In the genomic region with DNA sequence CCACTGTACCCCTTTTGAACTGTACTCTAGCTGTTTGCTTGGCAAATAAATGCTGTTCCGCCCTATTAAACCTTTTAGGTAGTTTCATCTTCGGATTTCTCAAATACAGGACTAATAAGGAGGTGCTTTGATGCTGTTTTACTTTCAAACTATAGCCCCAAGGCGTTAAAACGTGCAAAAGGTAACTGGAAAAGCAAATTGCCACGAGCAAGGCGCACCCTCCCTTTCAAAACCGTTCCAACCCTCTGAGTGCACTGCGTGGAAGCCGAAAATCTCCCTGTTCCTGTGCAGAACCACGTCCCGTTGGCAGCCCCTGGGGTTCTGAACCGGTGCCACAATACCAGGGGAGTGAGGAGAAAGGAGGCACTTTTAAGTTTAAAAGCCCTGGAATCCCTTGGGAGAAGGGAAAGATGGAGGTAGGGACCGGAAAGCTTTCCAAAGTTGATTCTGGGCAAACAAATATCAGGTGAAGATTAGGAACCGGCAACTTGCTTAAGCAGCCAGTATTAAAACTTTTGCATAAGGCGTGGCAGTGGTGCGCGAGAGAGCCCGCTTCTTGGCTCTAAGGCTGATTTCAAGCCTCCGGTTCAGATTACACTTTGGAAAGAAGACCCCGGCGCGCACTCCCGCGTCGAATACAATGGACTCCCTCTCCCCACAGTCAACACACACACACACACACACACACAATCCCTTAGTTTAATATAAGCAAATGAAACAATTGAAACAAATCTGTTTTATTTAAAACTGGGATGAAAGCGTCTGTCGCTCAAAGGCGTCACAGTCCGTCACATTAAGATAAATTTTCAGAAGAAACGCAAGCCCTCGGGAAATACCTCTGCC, we compare ENCODE assay signal across 15 cellular contexts.
DNase-seq lines count a peak whose midpoint lies in the region; ATAC-seq and TF ChIP-seq lines count a peak whose summit lies in the region.
"Had no signal": no experiment of that assay in that cellular context is flagged by ENCODE, and none has a peak within 500 bp of the region (broad histone marks: within the 10 kb centered on the region; RNA-seq: fewer than 3 reads in every experiment).

No MANE protein-coding gene starts in this region.

- DNase-seq in DMS153 treated with DMSO at 0.1 percent for 48 hours (lab: John Stamatoyannopoulos, UW; ENCODE audit: unreplicated experiment) (peak; percentile 28), DMS153 (lab: John Stamatoyannopoulos, UW) (no peak), DMS79 treated with DMSO at 0.1 percent for 48 hours (lab: John Stamatoyannopoulos, UW) (peak; percentile 64), NCI-H345 treated with DMSO at 0.1 percent for 48 hours (lab: John Stamatoyannopoulos, UW; ENCODE audit: unreplicated experiment) (peak; percentile 52)
- no peak for DNase-seq in stimulated activated CD4-positive, alpha-beta T cell treated with anti-CD3 and anti-CD28 coated beads, Interleukin-4, amount 100 ng/mL, for 4 hours
- DNase-seq: activated effector memory CD4-positive, alpha-beta T cell treated with Interleukin-2 at 50 U/mL for 16 hours; Calu3; NCI-H2029; pancreas; Peyer's patch; T-cell; thyroid gland had no signal

- H3K27ac ChIP-seq in iPS-18a (ENCODE audit: low read length): no peak overlapping the region
- H3K27ac ChIP-seq: pancreas, Peyer's patch, thyroid gland had no signal

- H3K4me3 ChIP-seq in iPS-18a (ENCODE audit: low read length): peak overlapping the region; percentile 40
- H3K4me3 ChIP-seq: pancreas, Peyer's patch, thyroid gland had no signal

- H3K27me3 ChIP-seq in iPS-18a (ENCODE audit: control insufficient read depth, insufficient read depth, low read length): peaks cover 100% of the 10 kb centered on the region

- H3K9me3 ChIP-seq in iPS-18a (ENCODE audit: control insufficient read depth, low read depth, low read length): no peaks in the 10 kb centered on the region
- H3K9me3 ChIP-seq: pancreas, thyroid gland had no signal

- no peak overlapping the region for H3K9ac ChIP-seq in iPS-18a (ENCODE audit: low read length)

- ATAC-seq in HG02642 (IDR thresholded peaks at IDR 0.05; ENCODE audit: poor library complexity, unreplicated experiment): no peak
- no peak for ATAC-seq in SK-N-SH treated with all-trans-retinoic acid at 6 μM for 48 hours
- ATAC-seq: pancreas, T-cell had no signal

- H3K36me3 ChIP-seq in iPS-18a (ENCODE audit: control insufficient read depth, low read depth, low read length): no peaks in the 10 kb centered on the region
- H3K36me3 ChIP-seq: pancreas, Peyer's patch, thyroid gland had no signal

- H3K4me1 ChIP-seq in iPS-18a (ENCODE audit: control insufficient read depth, low read depth, low read length): peaks cover 25% of the 10 kb centered on the region
- H3K4me1 ChIP-seq: pancreas had no signal

TF ChIP-seq in SK-N-SH treated with all-trans-retinoic acid at 6 μM for 48 hours, 23 proteins besides CTCF, POLR2A, EP300 and RAD21:
- no peak for TF ChIP-seq ZNF8 (CRISPR knock-in tag; IDR thresholded peaks at IDR 0.05)
- TF ChIP-seq TCF4 (CRISPR knock-in tag; IDR thresholded peaks at IDR 0.05; ENCODE audit: borderline replicate concordance): no peak
- no peak for TF ChIP-seq RARB (CRISPR knock-in tag; IDR thresholded peaks at IDR 0.05)
- TF ChIP-seq ZFP30 (CRISPR knock-in tag; IDR thresholded peaks at IDR 0.05): no peak
- no peak for TF ChIP-seq ARNTL (CRISPR knock-in tag; IDR thresholded peaks at IDR 0.05; ENCODE audit: borderline replicate concordance, low read depth)
- TF ChIP-seq, protein P1, sequence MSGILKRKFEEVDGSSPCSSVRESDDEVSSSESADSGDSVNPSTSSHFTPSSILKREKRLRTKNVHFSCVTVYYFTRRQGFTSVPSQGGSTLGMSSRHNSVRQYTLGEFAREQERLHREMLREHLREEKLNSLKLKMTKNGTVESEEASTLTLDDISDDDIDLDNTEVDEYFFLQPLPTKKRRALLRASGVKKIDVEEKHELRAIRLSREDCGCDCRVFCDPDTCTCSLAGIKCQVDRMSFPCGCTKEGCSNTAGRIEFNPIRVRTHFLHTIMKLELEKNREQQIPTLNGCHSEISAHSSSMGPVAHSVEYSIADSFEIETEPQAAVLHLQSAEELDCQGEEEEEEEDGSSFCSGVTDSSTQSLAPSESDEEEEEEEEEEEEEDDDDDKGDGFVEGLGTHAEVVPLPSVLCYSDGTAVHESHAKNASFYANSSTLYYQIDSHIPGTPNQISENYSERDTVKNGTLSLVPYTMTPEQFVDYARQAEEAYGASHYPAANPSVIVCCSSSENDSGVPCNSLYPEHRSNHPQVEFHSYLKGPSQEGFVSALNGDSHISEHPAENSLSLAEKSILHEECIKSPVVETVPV (CRISPR knock-in tag; IDR thresholded peaks at IDR 0.05): no peak
- TF ChIP-seq, protein P2, sequence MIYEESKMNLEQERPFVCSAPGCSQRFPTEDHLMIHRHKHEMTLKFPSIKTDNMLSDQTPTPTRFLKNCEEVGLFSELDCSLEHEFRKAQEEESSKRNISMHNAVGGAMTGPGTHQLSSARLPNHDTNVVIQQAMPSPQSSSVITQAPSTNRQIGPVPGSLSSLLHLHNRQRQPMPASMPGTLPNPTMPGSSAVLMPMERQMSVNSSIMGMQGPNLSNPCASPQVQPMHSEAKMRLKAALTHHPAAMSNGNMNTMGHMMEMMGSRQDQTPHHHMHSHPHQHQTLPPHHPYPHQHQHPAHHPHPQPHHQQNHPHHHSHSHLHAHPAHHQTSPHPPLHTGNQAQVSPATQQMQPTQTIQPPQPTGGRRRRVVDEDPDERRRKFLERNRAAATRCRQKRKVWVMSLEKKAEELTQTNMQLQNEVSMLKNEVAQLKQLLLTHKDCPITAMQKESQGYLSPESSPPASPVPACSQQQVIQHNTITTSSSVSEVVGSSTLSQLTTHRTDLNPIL (CRISPR knock-in tag; IDR thresholded peaks at IDR 0.05; ENCODE audit: low read depth): no peak
- no peak for TF ChIP-seq ZNF70 (CRISPR knock-in tag; IDR thresholded peaks at IDR 0.05)
- no peak for TF ChIP-seq CSDC2 (CRISPR knock-in tag; IDR thresholded peaks at IDR 0.05)
- TF ChIP-seq, protein P3, sequence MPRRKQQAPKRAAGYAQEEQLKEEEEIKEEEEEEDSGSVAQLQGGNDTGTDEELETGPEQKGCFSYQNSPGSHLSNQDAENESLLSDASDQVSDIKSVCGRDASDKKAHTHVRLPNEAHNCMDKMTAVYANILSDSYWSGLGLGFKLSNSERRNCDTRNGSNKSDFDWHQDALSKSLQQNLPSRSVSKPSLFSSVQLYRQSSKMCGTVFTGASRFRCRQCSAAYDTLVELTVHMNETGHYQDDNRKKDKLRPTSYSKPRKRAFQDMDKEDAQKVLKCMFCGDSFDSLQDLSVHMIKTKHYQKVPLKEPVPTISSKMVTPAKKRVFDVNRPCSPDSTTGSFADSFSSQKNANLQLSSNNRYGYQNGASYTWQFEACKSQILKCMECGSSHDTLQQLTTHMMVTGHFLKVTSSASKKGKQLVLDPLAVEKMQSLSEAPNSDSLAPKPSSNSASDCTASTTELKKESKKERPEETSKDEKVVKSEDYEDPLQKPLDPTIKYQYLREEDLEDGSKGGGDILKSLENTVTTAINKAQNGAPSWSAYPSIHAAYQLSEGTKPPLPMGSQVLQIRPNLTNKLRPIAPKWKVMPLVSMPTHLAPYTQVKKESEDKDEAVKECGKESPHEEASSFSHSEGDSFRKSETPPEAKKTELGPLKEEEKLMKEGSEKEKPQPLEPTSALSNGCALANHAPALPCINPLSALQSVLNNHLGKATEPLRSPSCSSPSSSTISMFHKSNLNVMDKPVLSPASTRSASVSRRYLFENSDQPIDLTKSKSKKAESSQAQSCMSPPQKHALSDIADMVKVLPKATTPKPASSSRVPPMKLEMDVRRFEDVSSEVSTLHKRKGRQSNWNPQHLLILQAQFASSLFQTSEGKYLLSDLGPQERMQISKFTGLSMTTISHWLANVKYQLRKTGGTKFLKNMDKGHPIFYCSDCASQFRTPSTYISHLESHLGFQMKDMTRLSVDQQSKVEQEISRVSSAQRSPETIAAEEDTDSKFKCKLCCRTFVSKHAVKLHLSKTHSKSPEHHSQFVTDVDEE (CRISPR knock-in tag; IDR thresholded peaks at IDR 0.05): no peak
- TF ChIP-seq SNAI2 (CRISPR knock-in tag; IDR thresholded peaks at IDR 0.05): no peak
- no peak for TF ChIP-seq PPARA (CRISPR knock-in tag; IDR thresholded peaks at IDR 0.05; ENCODE audit: borderline replicate concordance)
- TF ChIP-seq ZFP3 (CRISPR knock-in tag; IDR thresholded peaks at IDR 0.05): no peak
- TF ChIP-seq ESRRG (CRISPR knock-in tag; IDR thresholded peaks at IDR 0.05): no peak
- no peak for TF ChIP-seq ZC3H10 (CRISPR knock-in tag; IDR thresholded peaks at IDR 0.05)
- TF ChIP-seq, protein P4, sequence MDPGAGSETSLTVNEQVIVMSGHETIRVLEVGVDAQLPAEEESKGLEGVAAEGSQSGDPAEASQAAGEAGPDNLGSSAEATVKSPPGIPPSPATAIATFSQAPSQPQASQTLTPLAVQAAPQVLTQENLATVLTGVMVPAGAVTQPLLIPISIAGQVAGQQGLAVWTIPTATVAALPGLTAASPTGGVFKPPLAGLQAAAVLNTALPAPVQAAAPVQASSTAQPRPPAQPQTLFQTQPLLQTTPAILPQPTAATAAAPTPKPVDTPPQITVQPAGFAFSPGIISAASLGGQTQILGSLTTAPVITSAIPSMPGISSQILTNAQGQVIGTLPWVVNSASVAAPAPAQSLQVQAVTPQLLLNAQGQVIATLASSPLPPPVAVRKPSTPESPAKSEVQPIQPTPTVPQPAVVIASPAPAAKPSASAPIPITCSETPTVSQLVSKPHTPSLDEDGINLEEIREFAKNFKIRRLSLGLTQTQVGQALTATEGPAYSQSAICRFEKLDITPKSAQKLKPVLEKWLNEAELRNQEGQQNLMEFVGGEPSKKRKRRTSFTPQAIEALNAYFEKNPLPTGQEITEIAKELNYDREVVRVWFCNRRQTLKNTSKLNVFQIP (CRISPR knock-in tag; IDR thresholded peaks at IDR 0.05; ENCODE audit: borderline replicate concordance, low read depth): no peak
- TF ChIP-seq TOX (CRISPR knock-in tag; IDR thresholded peaks at IDR 0.05; ENCODE audit: borderline replicate concordance): no peak
- no peak for TF ChIP-seq GLIS3 (CRISPR knock-in tag; IDR thresholded peaks at IDR 0.05)
- no peak for TF ChIP-seq OSR1 (CRISPR knock-in tag; IDR thresholded peaks at IDR 0.05)

Comparison
In these comparisons a context has a peak if more than half of its experiments do, and no peak if none do; other contexts are left out.
1. DNase-seq: peak in DMS153 treated with DMSO at 0.1 percent for 48 hours (single experiment), DMS79 treated with DMSO at 0.1 percent for 48 hours (single experiment) and NCI-H345 treated with DMSO at 0.1 percent for 48 hours (single experiment); none in DMS153 (single experiment) and stimulated activated CD4-positive, alpha-beta T cell treated with anti-CD3 and anti-CD28 coated beads, Interleukin-4, amount 100 ng/mL, for 4 hours (0 of 2).